ENCODE assay signal across 16 cellular contexts in the genomic region with DNA sequence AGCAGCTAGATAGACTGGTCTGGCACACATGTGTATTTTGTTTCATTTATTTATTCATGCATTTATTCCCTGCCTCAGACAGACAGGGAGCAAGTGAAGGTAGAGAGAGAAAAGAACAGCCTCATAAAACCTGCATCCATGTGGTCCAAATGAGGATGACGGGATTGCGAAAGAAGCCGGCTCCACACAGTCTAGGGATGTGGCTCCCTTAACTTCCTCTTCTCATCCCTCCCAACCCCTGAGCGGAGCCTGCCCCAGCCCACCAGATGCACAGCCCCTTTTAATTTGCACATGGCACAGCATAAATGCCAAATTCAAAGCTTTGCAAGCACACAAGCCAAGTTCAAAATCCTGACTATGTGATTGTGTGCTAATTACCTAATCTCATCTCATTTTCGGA.
DNase-seq lines count a peak whose midpoint lies in the region; TF ChIP-seq lines count a peak whose summit lies in the region.
"Had no signal": no experiment of that assay in that cellular context is flagged by ENCODE, and none has a peak within 500 bp of the region (broad histone marks: within the 10 kb centered on the region; RNA-seq: fewer than 3 reads in every experiment).

No MANE protein-coding gene starts in this region.

- H3K27ac Mint-ChIP-seq in CD4-positive, alpha-beta memory T cell, result peak overlapping the region; percentile 3 to 85 (median 63)
- H3K27ac Mint-ChIP-seq in immature natural killer cell, result peak overlapping the region; percentile 78 to 98 (median 91)
- H3K27ac Mint-ChIP-seq: progenitor cell of endocrine pancreas; stimulated activated naive CD8-positive, alpha-beta T cell treated with anti-CD3 and anti-CD28 coated beads, Interleukin-15, amount 100 ng/mL, for 72 hours had no signal

- no peak overlapping the region for H3K27ac ChIP-seq in CD4-positive, alpha-beta memory T cell (ENCODE audit: low read depth, low read length)
- H3K27ac ChIP-seq in esophagus squamous epithelium, result no peak overlapping the region
- H3K27ac ChIP-seq in prostate gland, result no peak overlapping the region
- H3K27ac ChIP-seq: left ventricle myocardium inferior, SJCRH30, WERI-Rb-1 had no signal

- TF ChIP-seq CTCF in BE2C (IDR thresholded peaks at IDR 0.05; ENCODE audit: low read depth, low read length) (no peak), esophagus squamous epithelium (IDR thresholded peaks at IDR 0.05) (no peak), prostate gland (IDR thresholded peaks at IDR 0.05) (no peak)

- TF ChIP-seq POLR2A in esophagus squamous epithelium (IDR thresholded peaks at IDR 0.05) (no peak), prostate gland (IDR thresholded peaks at IDR 0.05) (no peak)

- peak overlapping the region in 5 of 8 donors; percentile 18 to 46 (median 35) for H3K4me3 Mint-ChIP-seq in CD4-positive, alpha-beta memory T cell
- H3K4me3 Mint-ChIP-seq in immature natural killer cell, result peak overlapping the region; percentile 53 to 92 (median 83)
- H3K4me3 Mint-ChIP-seq: stimulated activated naive CD8-positive, alpha-beta T cell treated with anti-CD3 and anti-CD28 coated beads, Interleukin-15, amount 100 ng/mL, for 72 hours had no signal

- H3K36me3 ChIP-seq in BE2C (no peaks in the 10 kb centered on the region), esophagus squamous epithelium (no peaks in the 10 kb centered on the region), prostate gland (no peaks in the 10 kb centered on the region)
- H3K36me3 ChIP-seq in CD4-positive, alpha-beta memory T cell (ENCODE audit: insufficient read depth, low read length), result no peaks in the 10 kb centered on the region
- H3K36me3 ChIP-seq: left ventricle myocardium inferior, SJCRH30 had no signal

- CTCF ChIA-PET in CD4-positive, alpha-beta memory T cell (lab: Charles Lee; ENCODE audit: partially characterized antibody), result interaction anchor here (1.5 to 2.1 kb wide), 4 partner anchors 8 to 39 kb away, joined by 7 to 29 read pairs (median 10); no protein-coding TSS in a partner anchor

- H3K27me3 ChIP-seq in BE2C (no peaks in the 10 kb centered on the region), esophagus squamous epithelium (no peaks in the 10 kb centered on the region), prostate gland (replicated peaks; ENCODE audit: insufficient read depth) (no peaks in the 10 kb centered on the region)
- no peaks in the 10 kb centered on the region for H3K27me3 ChIP-seq in CD4-positive, alpha-beta memory T cell (ENCODE audit: insufficient read depth, low read length)
- H3K27me3 ChIP-seq: SJCRH30 had no signal

- POLR2A ChIA-PET in CD4-positive, alpha-beta memory T cell (lab: Charles Lee; ENCODE audit: partially characterized antibody), result interaction anchor here (1.9 kb wide), 1 partner anchor 11 kb away, joined by 28 read pairs; no protein-coding TSS in a partner anchor

- H3K27me3 Mint-ChIP-seq in CD4-positive, alpha-beta memory T cell, result no peaks in the 10 kb centered on the region
- peaks cover 0 to 2% (median 0%) of the 10 kb centered on the region in 3 donors for H3K27me3 Mint-ChIP-seq in immature natural killer cell (ENCODE audit: low read depth in 3 of 3)
- H3K27me3 Mint-ChIP-seq: progenitor cell of endocrine pancreas; stimulated activated naive CD8-positive, alpha-beta T cell treated with anti-CD3 and anti-CD28 coated beads, Interleukin-15, amount 100 ng/mL, for 72 hours had no signal

- H3K36me3 Mint-ChIP-seq in CD4-positive, alpha-beta memory T cell, result peaks cover 4 to 8% of the 10 kb centered on the region in 2 donors
- H3K36me3 Mint-ChIP-seq in immature natural killer cell, result peaks cover 8 to 14% (median 14%) of the 10 kb centered on the region in 3 donors

- H3K4me1 ChIP-seq in BE2C, result peaks cover 5% of the 10 kb centered on the region
- peaks cover 49% of the 10 kb centered on the region for H3K4me1 ChIP-seq in CD4-positive, alpha-beta memory T cell (ENCODE audit: insufficient read depth, low read length)
- H3K4me1 ChIP-seq in esophagus squamous epithelium, result peaks cover 0 to 4% (median 0%) of the 10 kb centered on the region in 3 donors
- no peaks in the 10 kb centered on the region for H3K4me1 ChIP-seq in prostate gland (replicated peaks)
- H3K4me1 ChIP-seq: left ventricle myocardium inferior had no signal

- no peaks in the 10 kb centered on the region for H3K9me3 ChIP-seq in BE2C
- no peaks in the 10 kb centered on the region for H3K9me3 ChIP-seq in CD4-positive, alpha-beta memory T cell (ENCODE audit: control insufficient read depth in 1 of 2, low read length in 2 of 2)
- H3K9me3 ChIP-seq in esophagus squamous epithelium, result no peaks in the 10 kb centered on the region
- no peaks in the 10 kb centered on the region for H3K9me3 ChIP-seq in prostate gland
- H3K9me3 ChIP-seq: left ventricle myocardium inferior, SJCRH30 had no signal

- peaks cover 41 to 63% (median 46%) of the 10 kb centered on the region in 4 donors for H3K4me1 Mint-ChIP-seq in CD4-positive, alpha-beta memory T cell
- H3K4me1 Mint-ChIP-seq in immature natural killer cell, result peaks cover 58 to 62% of the 10 kb centered on the region in 2 donors

- 83 to 88% methylated on average over 5 of the region's 5 CpGs for WGBS in esophagus squamous epithelium, 2 donors
- WGBS in prostate gland, result 91% methylated on average over 5 of the region's 5 CpGs

- intact Hi-C loops in CD4-positive, alpha-beta memory T cell (cut with micrococcal nuclease), result loop anchor here (1.0 to 10.0 kb wide), 4 partner anchors 68 to 1354 kb away; partner anchors contain the start of genes DNAJC3 and TGDS
- intact Hi-C loops in esophagus squamous epithelium (cut with DNase I), result no loop called here
- intact Hi-C loops in prostate gland (cut with DNase I), result no loop called here
- intact Hi-C loops in cardiac septum (cut with DNase I), result no loop called here

- H3K9me3 Mint-ChIP-seq in CD4-positive, alpha-beta memory T cell, result peaks cover 0 to 16% (median 7%) of the 10 kb centered on the region in 8 donors
- peaks cover 0 to 13% (median 4%) of the 10 kb centered on the region in 6 donors for H3K9me3 Mint-ChIP-seq in immature natural killer cell

- H3K4me3 ChIP-seq in BE2C (ENCODE audit: low read depth, low read length), result no peak overlapping the region
- no peak overlapping the region for H3K4me3 ChIP-seq in CD4-positive, alpha-beta memory T cell (ENCODE audit: low read length in 2 of 2)
- H3K4me3 ChIP-seq in esophagus squamous epithelium, result no peak overlapping the region
- no peak overlapping the region for H3K4me3 ChIP-seq in prostate gland
- H3K4me3 ChIP-seq: left ventricle myocardium inferior, SJCRH30 had no signal

- DNase-seq in BE2C (peak; percentile 48), NCI-H82 treated with DMSO at 0.1 percent for 48 hours (lab: John Stamatoyannopoulos, UW; ENCODE audit: unreplicated experiment) (peak; percentile 94), immature natural killer cell (no peak), esophagus squamous epithelium (lab: John Stamatoyannopoulos, UW) (no peak), prostate gland (ENCODE audit: low spot score) (no peak), cardiac septum (ENCODE audit: low spot score) (no peak)
- no peak for DNase-seq in CD4-positive, alpha-beta memory T cell
- DNase-seq: activated CD8-positive, alpha-beta memory T cell treated with anti-CD3 and anti-CD28 coated beads, Interleukin-2, amount 50 U/mL, for 4 hours; activated naive CD4-positive, alpha-beta T cell treated with anti-CD3 and anti-CD28 coated beads, Interleukin-2, amount 50 U/mL, for 16 hours; COR-L47; effector CD8-positive, alpha-beta T cell; left ventricle myocardium inferior; SJCRH30; stimulated activated naive CD8-positive, alpha-beta T cell treated with anti-CD3 and anti-CD28 coated beads, Interleukin-15, amount 100 ng/mL, for 72 hours; WERI-Rb-1 had no signal

Comparison
In these comparisons a context has a peak if more than half of its experiments do, and no peak if none do; other contexts are left out.
1. DNase-seq: peak in BE2C (single experiment) and NCI-H82 treated with DMSO at 0.1 percent for 48 hours (single experiment); none in CD4-positive, alpha-beta memory T cell (0 of 5), immature natural killer cell (0 of 3), esophagus squamous epithelium (single experiment), prostate gland (single experiment) and cardiac septum (single experiment).